In genomic region chr1:1347026-1347595, GRCh38 we compare ENCODE assay signal across 9 cellular contexts. TPM values are rescaled to one million over a fixed set of nuclear protein-coding genes. Genes with fewer than 3 reads are reported as not detected.
A peak's percentile ranks its signal among the peaks of the same experiment; 100 is the strongest.
DNase-seq lines count a peak whose midpoint lies in the region; TF ChIP-seq lines count a peak whose summit lies in the region.
"Had no signal": no experiment of that assay in that cellular context is flagged by ENCODE, and none has a peak within 500 bp of the region (broad histone marks: within the 10 kb centered on the region; RNA-seq: fewer than 3 reads in every experiment).

No MANE protein-coding gene starts in this region.

- H3K27ac ChIP-seq in adrenal gland (peak overlapping the region; percentile 60 to 95 (median 75)), stomach (peak overlapping the region; percentile 82 to 92 (median 86))

- DNase-seq in T-helper 1 cell (no peak), adrenal gland (no peak), kidney epithelial cell (ENCODE audit: low read depth) (no peak), stomach (no peak), lower leg skin (ENCODE audit: low spot score in 2 of 2) (no peak), NCI-H2081 (lab: John Stamatoyannopoulos, UW) (no peak), RPMI8226 (no peak)

- no peaks in the 10 kb centered on the region for H3K27me3 ChIP-seq in adrenal gland
- H3K27me3 ChIP-seq in kidney epithelial cell (ENCODE audit: control insufficient read depth, insufficient read depth, low read length) = no peaks in the 10 kb centered on the region
- peaks cover 0 to 7% (median 0%) of the 10 kb centered on the region in 3 donors for H3K27me3 ChIP-seq in stomach

- TF ChIP-seq POLR2A in adrenal gland (IDR thresholded peaks at IDR 0.05) (no peak), stomach (IDR thresholded peaks at IDR 0.05) (no peak), lower leg skin (IDR thresholded peaks at IDR 0.05) (no peak)

- H3K4me1 ChIP-seq in adrenal gland (replicated peaks in 1 of 2) (peaks cover 42 to 43% of the 10 kb centered on the region in 2 donors), stomach (peaks cover 50 to 70% (median 67%) of the 10 kb centered on the region in 4 donors)

- no peak for TF ChIP-seq EP300 in stomach (IDR thresholded peaks at IDR 0.05)

- no peaks in the 10 kb centered on the region for H3K36me3 Mint-ChIP-seq in T-helper 1 cell treated with Interleukin-12 subunit alpha and Interleukin-12 subunit beta and Interleukin-4 antibody, amounts not matched to agents 30 μg/mL and 1 μg/mL, for 36 hours (ENCODE audit: low read depth)

- H3K9me3 Mint-ChIP-seq in T-helper 1 cell treated with Interleukin-12 subunit alpha and Interleukin-12 subunit beta and Interleukin-4 antibody, amounts not matched to agents 30 μg/mL and 1 μg/mL, for 36 hours = no peaks in the 10 kb centered on the region

- H3K27ac Mint-ChIP-seq in T-helper 1 cell treated with Interleukin-12 subunit alpha and Interleukin-12 subunit beta and Interleukin-4 antibody, amounts not matched to agents 30 μg/mL and 1 μg/mL, for 36 hours = no peak overlapping the region

- H3K27me3 Mint-ChIP-seq in T-helper 1 cell treated with Interleukin-12 subunit alpha and Interleukin-12 subunit beta and Interleukin-4 antibody, amounts not matched to agents 30 μg/mL and 1 μg/mL, for 36 hours (ENCODE audit: low read depth) = peaks cover 1% of the 10 kb centered on the region

- H3K36me3 ChIP-seq in adrenal gland (replicated peaks in 1 of 2) (no peaks in the 10 kb centered on the region), kidney epithelial cell (ENCODE audit: control insufficient read depth, insufficient read depth, low read length) (no peaks in the 10 kb centered on the region), stomach (peaks cover 0 to 5% (median 3%) of the 10 kb centered on the region in 4 donors)

- H3K4me3 ChIP-seq in adrenal gland (peak overlapping the region in 1 of 4 donors; percentile 98), kidney epithelial cell (ENCODE audit: low read depth, low read length) (peak overlapping the region; percentile 86), stomach (peak overlapping the region; percentile 63 to 74 (median 72)), lower leg skin (ENCODE audit: low read depth, poor library complexity, severe bottlenecking) (no peak overlapping the region)

- WGBS in adrenal gland, 4 donors = 60 to 77% (median 61%) methylated on average over 5 to 10 of the region's 10 CpGs
- 40 to 77% (median 56%) methylated on average over 9 to 10 of the region's 10 CpGs for WGBS in stomach, 5 donors
- WGBS in lower leg skin, 2 donors = 67 to 86% methylated on average over 9 to 10 of the region's 10 CpGs

- H3K9me3 ChIP-seq in adrenal gland (replicated peaks in 1 of 3) (no peaks in the 10 kb centered on the region), stomach (no peaks in the 10 kb centered on the region)

- peak overlapping the region; percentile 75 for H3K4me3 Mint-ChIP-seq in T-helper 1 cell treated with Interleukin-12 subunit alpha and Interleukin-12 subunit beta and Interleukin-4 antibody, amounts not matched to agents 30 μg/mL and 1 μg/mL, for 36 hours

- intact Hi-C loops in adrenal gland (cut with DNase I) (no loop called here), stomach (cut with DNase I; ENCODE audit: low total_unique reads) (no loop called here), lower leg skin (cut with DNase I; ENCODE audit: low total_unique reads) (no loop called here)

- peaks cover 9% of the 10 kb centered on the region for H3K4me1 Mint-ChIP-seq in T-helper 1 cell treated with Interleukin-12 subunit alpha and Interleukin-12 subunit beta and Interleukin-4 antibody, amounts not matched to agents 30 μg/mL and 1 μg/mL, for 36 hours (ENCODE audit: low read depth)

- TF ChIP-seq CTCF in adrenal gland (IDR thresholded peaks at IDR 0.05) = no peak
- TF ChIP-seq CTCF in kidney epithelial cell (IDR thresholded peaks at IDR 0.05; ENCODE audit: insufficient read depth, low read length, poor library complexity, severe bottlenecking) = no peak
- no peak for TF ChIP-seq CTCF in stomach (IDR thresholded peaks at IDR 0.05)
- TF ChIP-seq CTCF in lower leg skin (IDR thresholded peaks at IDR 0.05) = no peak

RNA-seq across cellular contexts. Expression of gene DVL1, which starts 2.1 kb away (rescaled TPM):
- total RNA-seq in adrenal gland = 100 to 1,000 TPM in 3 of 8 donors, 10 to 100 TPM in 5; 61.0 to 137 (median 89.2) TPM
- 100 to 1,000 TPM in 2 of 3 donors, 1 to 10 TPM in 1; 4.0 to 279 (median 144) TPM for polyA plus RNA-seq in adrenal gland
- total RNA-seq in kidney epithelial cell = 87.3 and 101 TPM in 2 replicates
- total RNA-seq in stomach = 100 to 1,000 TPM in 3 of 5 donors, 10 to 100 TPM in 2; 41.3 to 229 (median 143) TPM
- 10 to 100 TPM; 47.4 to 80.4 (median 64.0) TPM for polyA plus RNA-seq in stomach
- total RNA-seq in lower leg skin = 100 to 1,000 TPM in 3 of 4 donors, 10 to 100 TPM in 1; 92.0 to 163 (median 113) TPM

RNA-seq across cellular contexts. Expression of gene MXRA8, which starts 11.2 kb away (rescaled TPM):
- total RNA-seq in adrenal gland (100 to 1,000 TPM in 1 of 8 donors, 10 to 100 TPM in 7; 17.5 to 104 (median 38.6) TPM), kidney epithelial cell (106 and 165 TPM in 2 replicates), stomach (100 to 1,000 TPM in 2 of 5 donors, 10 to 100 TPM in 3; 28.8 to 203 (median 65.6) TPM), lower leg skin (10 to 100 TPM; 34.1 to 76.1 (median 35.9) TPM)
- polyA plus RNA-seq in adrenal gland (10 to 100 TPM in 2 of 3 donors, 1 to 10 TPM in 1; 8.4 to 90.3 (median 70.8) TPM), stomach (10 to 100 TPM; 23.3 to 33.8 (median 23.6) TPM)

RNA-seq across cellular contexts. Expression of gene TAS1R3, which starts 16.0 kb away (rescaled TPM):
- under 1 TPM; 0.25 to 0.86 (median 0.58) TPM for total RNA-seq in adrenal gland
- polyA plus RNA-seq in adrenal gland = under 1 TPM; 0.05 to 0.72 (median 0.61) TPM
- 0.08 and 1.0 TPM in 2 replicates for total RNA-seq in kidney epithelial cell
- 10 to 100 TPM in 1 of 5 donors, under 1 TPM in 2, not detected in 2; 0.37 to 11.7 (median 0.43) TPM for total RNA-seq in stomach
- polyA plus RNA-seq in stomach = under 1 TPM in 2 of 3 donors, not detected in 1; 0.10 to 0.31 TPM
- 1 to 10 TPM in 2 of 4 donors, under 1 TPM in 2; 0.38 to 1.4 (median 0.79) TPM for total RNA-seq in lower leg skin
- total RNA-seq: M059J had no signal

RNA-seq across cellular contexts. Expression of gene CPTP, which starts 22.5 kb away (rescaled TPM):
- total RNA-seq in adrenal gland = 10 to 100 TPM; 21.2 to 53.0 (median 31.1) TPM
- 10 to 100 TPM in 2 of 3 donors, 1 to 10 TPM in 1; 2.9 to 45.8 (median 27.5) TPM for polyA plus RNA-seq in adrenal gland
- total RNA-seq in kidney epithelial cell = 44.3 and 59.5 TPM in 2 replicates
- 100 to 1,000 TPM in 1 of 5 donors, 10 to 100 TPM in 2, 1 to 10 TPM in 2; 6.6 to 226 (median 12.3) TPM for total RNA-seq in stomach
- 10 to 100 TPM; 17.3 to 49.1 (median 28.4) TPM for polyA plus RNA-seq in stomach
- total RNA-seq in lower leg skin = 10 to 100 TPM; 51.0 to 62.9 (median 57.4) TPM

RNA-seq across cellular contexts. Expression of gene INTS11, which starts 22.7 kb away (rescaled TPM):
- total RNA-seq in adrenal gland (100 to 1,000 TPM in 2 of 8 donors, 10 to 100 TPM in 6; 53.0 to 129 (median 79.1) TPM), kidney epithelial cell (94.2 and 123 TPM in 2 replicates), stomach (100 to 1,000 TPM in 4 of 5 donors, 10 to 100 TPM in 1; 59.5 to 520 (median 192) TPM), lower leg skin (100 to 1,000 TPM; 101 to 185 (median 105) TPM)
- polyA plus RNA-seq in adrenal gland (100 to 1,000 TPM in 2 of 3 donors, 10 to 100 TPM in 1; 87.7 to 601 (median 316) TPM), stomach (100 to 1,000 TPM; 113 to 151 (median 134) TPM)
